28 cellular contexts compared by ENCODE assay signal in the genomic region with DNA sequence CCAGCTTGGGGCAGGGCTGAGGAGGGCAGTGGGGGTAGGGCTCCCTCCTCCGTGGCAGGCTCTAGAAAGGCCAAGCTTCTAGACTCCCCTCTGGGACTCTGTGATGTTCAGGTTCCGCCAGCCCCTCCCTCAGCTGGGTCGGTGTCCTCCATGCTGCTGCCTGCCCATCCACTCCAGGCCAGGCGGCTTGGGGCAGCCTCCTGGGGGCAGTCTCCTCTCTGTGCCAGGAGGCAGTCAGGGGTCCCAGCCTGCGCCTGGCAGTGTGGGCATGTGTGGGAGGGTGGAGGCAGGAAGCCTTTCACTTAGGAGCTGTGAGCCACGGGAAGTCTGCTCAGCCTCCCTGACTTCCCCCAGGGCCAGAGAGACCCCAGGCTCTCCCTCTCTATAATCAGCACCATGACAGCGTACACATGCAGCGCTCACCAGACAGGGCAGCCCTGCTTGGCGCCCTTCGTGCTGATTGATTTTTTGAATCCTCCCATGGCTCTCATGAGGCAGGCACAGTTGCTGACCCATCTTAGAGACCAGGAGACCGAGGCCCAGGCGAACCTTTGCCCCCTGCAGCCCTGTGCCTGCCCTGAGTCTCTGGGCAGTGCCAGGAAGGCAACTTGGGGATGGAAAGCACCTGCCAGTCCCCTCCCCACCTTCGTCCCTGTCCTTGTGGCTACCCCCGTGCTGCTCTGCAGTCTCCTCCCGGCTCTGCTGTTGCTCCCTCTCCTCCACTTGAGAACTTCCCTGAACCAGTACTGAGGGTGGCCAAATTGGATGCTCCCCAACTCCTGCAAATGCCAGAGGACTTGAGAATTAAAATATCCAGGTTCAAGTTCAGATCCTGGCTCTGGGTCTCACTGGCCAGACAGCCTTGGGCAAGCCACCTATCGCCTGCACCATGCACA.
A peak's percentile ranks its signal among the peaks of the same experiment; 100 is the strongest.
DNase-seq lines count a peak whose midpoint lies in the region; ATAC-seq and TF ChIP-seq lines count a peak whose summit lies in the region.
"Had no signal": no experiment of that assay in that cellular context is flagged by ENCODE, and none has a peak within 500 bp of the region (broad histone marks: within the 10 kb centered on the region; RNA-seq: fewer than 3 reads in every experiment).

No MANE protein-coding gene starts in this region.

- H3K4me3 ChIP-seq in breast epithelium (no peak overlapping the region), mammary epithelial cell (replicated peaks in 1 of 3; ENCODE audit: insufficient read depth in 1 of 3, low read depth in 2 of 3, low read length in 3 of 3) (no peak overlapping the region), SK-N-SH (ENCODE audit: low read depth in 2 of 2, low read length in 1 of 2) (no peak overlapping the region), tibial artery (no peak overlapping the region), MM.1S (ENCODE audit: low read length) (no peak overlapping the region)
- H3K4me3 ChIP-seq: lung, vagina had no signal

- H3K9me3 Mint-ChIP-seq in endothelial cell (ENCODE audit: unreplicated experiment), result no peaks in the 10 kb centered on the region
- H3K9me3 Mint-ChIP-seq: activated T-cell treated with anti-CD3 and anti-CD28 coated beads, Interleukin-2, amount 50 U/mL, for 24 hours; neural crest cell; stimulated activated effector memory CD8-positive, alpha-beta T cell treated with anti-CD3 and anti-CD28 coated beads, Interleukin-12 subunit alpha, Interleukin-12 subunit beta, amount 100 ng/mL, for 72 hours had no signal

- TF ChIP-seq RAD21 in SK-N-SH (IDR thresholded peaks at IDR 0.05; ENCODE audit: low read length), result no peak

- H3K79me2 ChIP-seq in mammary epithelial cell (ENCODE audit: insufficient read depth, low read length) (no peaks in the 10 kb centered on the region), SK-N-SH (ENCODE audit: insufficient read depth) (peaks cover 5% of the 10 kb centered on the region; the same call in 1 of the 2 replicates), MM.1S (ENCODE audit: low read length) (no peaks in the 10 kb centered on the region)

- H4K20me1 ChIP-seq in mammary epithelial cell (ENCODE audit: insufficient read depth, low read length), result no peaks in the 10 kb centered on the region
- H4K20me1 ChIP-seq in SK-N-SH (ENCODE audit: insufficient read depth), result peaks cover 2% of the 10 kb centered on the region; the same call in 1 of the 2 replicates
- no peaks in the 10 kb centered on the region for H4K20me1 ChIP-seq in MM.1S (ENCODE audit: insufficient read depth, low read length)

- no peak overlapping the region for H3K4me2 ChIP-seq in mammary epithelial cell (ENCODE audit: insufficient read depth, low read depth, low read length)
- H3K4me2 ChIP-seq in SK-N-SH, result no peak overlapping the region
- no peak overlapping the region for H3K4me2 ChIP-seq in MM.1S (ENCODE audit: low read depth, low read length)

- H3K36me3 Mint-ChIP-seq in endothelial cell (ENCODE audit: low read depth, unreplicated experiment), result peaks cover 11% of the 10 kb centered on the region
- H3K36me3 Mint-ChIP-seq: activated naive CD8-positive, alpha-beta T cell treated with anti-CD3 and anti-CD28 coated beads, Interleukin-2, amount 10 ng/mL, durations not matched to agents 7 days and 5 days; CD4-positive, alpha-beta memory T cell; stimulated activated effector memory CD8-positive, alpha-beta T cell treated with anti-CD3 and anti-CD28 coated beads, Interleukin-12 subunit alpha, Interleukin-12 subunit beta, amount 100 ng/mL, for 72 hours had no signal

- CTCF ChIA-PET in mammary epithelial cell (lab: Charles Lee; ENCODE audit: low non-redundant PET) (no interaction called here), SK-N-SH (lab: Yijun Ruan, JAX) (interaction anchor here (0.8 to 3.7 kb wide), 9 partner anchors 9 to 185 kb away, joined by 3 to 30 read pairs (median 4); no protein-coding TSS in a partner anchor)

- H3K9me2 ChIP-seq in SK-N-SH (no peaks in the 10 kb centered on the region), MM.1S (replicated peaks; ENCODE audit: insufficient read depth, low read length) (no peaks in the 10 kb centered on the region)

- H3K36me3 ChIP-seq in breast epithelium, result no peaks in the 10 kb centered on the region
- H3K36me3 ChIP-seq in mammary epithelial cell (ENCODE audit: insufficient read depth, low read length), result no peaks in the 10 kb centered on the region
- H3K36me3 ChIP-seq in SK-N-SH (replicated peaks in 1 of 2; ENCODE audit: control insufficient read depth in 1 of 2, insufficient read depth in 2 of 2, low read length in 1 of 2), result no peaks in the 10 kb centered on the region
- no peaks in the 10 kb centered on the region for H3K36me3 ChIP-seq in tibial artery
- H3K36me3 ChIP-seq in MM.1S (replicated peaks; ENCODE audit: insufficient read depth, low read length), result no peaks in the 10 kb centered on the region
- H3K36me3 ChIP-seq: vagina had no signal

- DNase-seq in breast epithelium (ENCODE audit: low spot score in 2 of 2) (no peak), mammary epithelial cell (no peak), SK-N-SH (no peak), endothelial cell (ENCODE audit: low spot score) (no peak), tibial artery (no peak), MM.1S (no peak)
- DNase-seq: activated CD4-positive, alpha-beta T cell treated with anti-CD3 and anti-CD28 coated beads, Interleukin-2, amount 10 ng/mL, durations not matched to agents 24 days and 14 days; activated gamma-delta T cell; activated naive CD8-positive, alpha-beta T cell treated with anti-CD3 and anti-CD28 coated beads, Interleukin-2, amount 10 ng/mL, durations not matched to agents 7 days and 5 days; activated T-cell treated with anti-CD3 and anti-CD28 coated beads, Interleukin-2, amount 50 U/mL, for 24 hours; CD4-positive, alpha-beta memory T cell; DMS 273 treated with DMSO at 0.1 percent for 48 hours; glutamatergic neuron; GOT3; NCI-H1105 treated with DMSO at 0.1 percent for 48 hours; NCI-H2029 treated with DMSO at 0.1 percent for 48 hours; stimulated activated CD4-positive, alpha-beta T cell treated with anti-CD3 and anti-CD28 coated beads, Interleukin-12 subunit alpha, Interleukin-12 subunit beta, amount 100 ng/mL, for 4 hours; stimulated activated CD4-positive, alpha-beta T cell treated with anti-CD3 and anti-CD28 coated beads, Interleukin-4, amount 100 ng/mL, for 1 hour; T-helper 17 cell had no signal

- dilution Hi-C loops in mammary epithelial cell (cut with HindIII; ENCODE audit: low sequenced_read_pairs), result no loop called here

- H3K9ac ChIP-seq in mammary epithelial cell (ENCODE audit: insufficient read depth, low read length) (no peak overlapping the region), SK-N-SH (no peak overlapping the region), MM.1S (ENCODE audit: low read length) (no peak overlapping the region)
- H3K9ac ChIP-seq: parathyroid adenoma had no signal

- no peak for ATAC-seq in HG03520 (IDR thresholded peaks at IDR 0.05; ENCODE audit: unreplicated experiment)
- no peak for ATAC-seq in HG02973 (IDR thresholded peaks at IDR 0.05; ENCODE audit: unreplicated experiment)
- ATAC-seq: stimulated activated effector memory CD8-positive, alpha-beta T cell treated with anti-CD3 and anti-CD28 coated beads, Interleukin-12 subunit alpha, Interleukin-12 subunit beta, amount 100 ng/mL, for 72 hours; T-helper 17 cell had no signal

- no peak for TF ChIP-seq EP300 in SK-N-SH (IDR thresholded peaks at IDR 0.05; ENCODE audit: borderline replicate concordance in 1 of 2, low read depth in 1 of 2, low read length in 1 of 2)

- H3K27me3 ChIP-seq in breast epithelium (no peaks in the 10 kb centered on the region), mammary epithelial cell (ENCODE audit: insufficient read depth, low read length) (no peaks in the 10 kb centered on the region), SK-N-SH (ENCODE audit: insufficient read depth) (no peaks in the 10 kb centered on the region), tibial artery (no peaks in the 10 kb centered on the region), MM.1S (replicated peaks; ENCODE audit: insufficient read depth, low read length) (peaks cover 53% of the 10 kb centered on the region)
- H3K27me3 ChIP-seq: vagina had no signal

- peak overlapping the region; percentile 80 for H3K27ac Mint-ChIP-seq in endothelial cell (ENCODE audit: unreplicated experiment)
- H3K27ac Mint-ChIP-seq: activated CD4-positive, alpha-beta T cell treated with anti-CD3 and anti-CD28 coated beads, Interleukin-2, amount 10 ng/mL, durations not matched to agents 24 days and 14 days; activated naive CD8-positive, alpha-beta T cell treated with anti-CD3 and anti-CD28 coated beads, Interleukin-2, amount 10 ng/mL, durations not matched to agents 7 days and 5 days; activated T-cell treated with anti-CD3 and anti-CD28 coated beads, Interleukin-2, amount 50 U/mL, for 24 hours; CD4-positive, alpha-beta memory T cell; stimulated activated effector memory CD8-positive, alpha-beta T cell treated with anti-CD3 and anti-CD28 coated beads, Interleukin-12 subunit alpha, Interleukin-12 subunit beta, amount 100 ng/mL, for 72 hours; T-helper 17 cell had no signal

- TF ChIP-seq POLR2A in breast epithelium (IDR thresholded peaks at IDR 0.05), result no peak

- POLR2A ChIA-PET in SK-N-SH (lab: Yijun Ruan, JAX), result interaction anchor here (0.7 to 1.9 kb wide), 2 partner anchors 11 to 30 kb away, joined by 3 to 7 read pairs; no protein-coding TSS in a partner anchor

- 89% methylated on average over 10 of the region's 16 CpGs for WGBS in mammary epithelial cell (ENCODE audit: low coverage, missing lambda C conversion rate)
- 94% methylated on average over 10 of the region's 16 CpGs for WGBS in SK-N-SH (ENCODE audit: low lambda C conversion rate)

- H3K27me3 Mint-ChIP-seq in endothelial cell (ENCODE audit: unreplicated experiment), result peaks cover 12% of the 10 kb centered on the region

- in situ Hi-C loops in mammary epithelial cell (cut with MboI; ENCODE audit: low sequenced_read_pairs in 2 of 2), result no loop called here

- H3K27ac ChIP-seq in breast epithelium, result peak overlapping the region; percentile 67 to 83
- no peak overlapping the region for H3K27ac ChIP-seq in mammary epithelial cell (ENCODE audit: insufficient read depth, low read depth, low read length)
- H3K27ac ChIP-seq in SK-N-SH (ENCODE audit: low read depth in 2 of 2, low read length in 1 of 2), result peak overlapping the region in 1 of 2 experiments; percentile 99; a peak in 2 of 4 replicates
- H3K27ac ChIP-seq in tibial artery, result peak overlapping the region; percentile 73 to 81
- no peak overlapping the region for H3K27ac ChIP-seq in MM.1S (ENCODE audit: low read length)
- H3K27ac ChIP-seq: 22Rv1, parathyroid adenoma, vagina, VCaP had no signal

- intact Hi-C loops in breast epithelium (cut with DNase I; ENCODE audit: low total_unique reads), result no loop called here
- intact Hi-C loops in mammary epithelial cell (cut with micrococcal nuclease), result no loop called here
- intact Hi-C loops in tibial artery (cut with DNase I; ENCODE audit: low total_unique reads), result no loop called here

- TF ChIP-seq CTCF in breast epithelium (IDR thresholded peaks at IDR 0.05), result no peak
- no peak for TF ChIP-seq CTCF in mammary epithelial cell (conservative IDR thresholded peaks at IDR 0.05 in 1 of 2, IDR thresholded peaks at IDR 0.05 in 1 of 2; ENCODE audit: extremely low read depth in 1 of 2, insufficient read depth in 1 of 2, low read depth in 1 of 2, low read length in 2 of 2)
- TF ChIP-seq CTCF in SK-N-SH (IDR thresholded peaks at IDR 0.05), result no peak
- no peak for TF ChIP-seq CTCF in endothelial cell (IDR thresholded peaks at IDR 0.05; ENCODE audit: unreplicated experiment)
- no peak for TF ChIP-seq CTCF in tibial artery (IDR thresholded peaks at IDR 0.05)
- TF ChIP-seq CTCF in MM.1S (IDR thresholded peaks at IDR 0.05; ENCODE audit: low read length), result no peak

- no peak overlapping the region for H3K4me3 Mint-ChIP-seq in endothelial cell (ENCODE audit: unreplicated experiment)
- H3K4me3 Mint-ChIP-seq: activated CD4-positive, alpha-beta T cell treated with anti-CD3 and anti-CD28 coated beads, Interleukin-2, amount 10 ng/mL, durations not matched to agents 24 days and 14 days; activated naive CD8-positive, alpha-beta T cell treated with anti-CD3 and anti-CD28 coated beads, Interleukin-2, amount 10 ng/mL, durations not matched to agents 7 days and 5 days; activated T-cell treated with anti-CD3 and anti-CD28 coated beads, Interleukin-2, amount 50 U/mL, for 24 hours; neural crest cell; stimulated activated effector memory CD8-positive, alpha-beta T cell treated with anti-CD3 and anti-CD28 coated beads, Interleukin-12 subunit alpha, Interleukin-12 subunit beta, amount 100 ng/mL, for 72 hours; T-helper 17 cell had no signal

- BruUV-seq in mammary epithelial cell (replicated peaks; lab: Mats Ljungman, UMichigan), result no TSS peak

- H2AFZ ChIP-seq in mammary epithelial cell (ENCODE audit: low read depth, low read length) (no peak overlapping the region), SK-N-SH (ENCODE audit: low read depth) (no peak overlapping the region), MM.1S (ENCODE audit: low read length) (no peak overlapping the region)
- H2AFZ ChIP-seq: parathyroid adenoma had no signal

- H3K4me1 ChIP-seq in breast epithelium (peaks cover 12 to 25% of the 10 kb centered on the region in 2 donors), mammary epithelial cell (ENCODE audit: insufficient read depth, low read length) (peaks cover 11% of the 10 kb centered on the region), SK-N-SH (ENCODE audit: control insufficient read depth in 1 of 2, insufficient read depth in 2 of 2, low read depth in 1 of 2, low read length in 1 of 2) (peaks cover 9 to 97% of the 10 kb centered on the region in 2 experiments; a peak in 3 of 4 replicates), tibial artery (peaks cover 0 to 67% (median 47%) of the 10 kb centered on the region in 4 donors), MM.1S (ENCODE audit: low read length) (no peaks in the 10 kb centered on the region)

- H3K4me1 Mint-ChIP-seq in endothelial cell (ENCODE audit: unreplicated experiment), result peaks cover 17% of the 10 kb centered on the region
- H3K4me1 Mint-ChIP-seq: activated CD4-positive, alpha-beta T cell treated with anti-CD3 and anti-CD28 coated beads, Interleukin-2, amount 10 ng/mL, durations not matched to agents 24 days and 14 days; stimulated activated effector memory CD8-positive, alpha-beta T cell treated with anti-CD3 and anti-CD28 coated beads, Interleukin-12 subunit alpha, Interleukin-12 subunit beta, amount 100 ng/mL, for 72 hours had no signal

- H3F3A ChIP-seq in SK-N-SH (replicated peaks; ENCODE audit: insufficient read depth), result no peaks in the 10 kb centered on the region
- H3F3A ChIP-seq in MM.1S (ENCODE audit: insufficient read depth, low read length), result no peaks in the 10 kb centered on the region

- H3K9me3 ChIP-seq in breast epithelium, result no peaks in the 10 kb centered on the region
- no peaks in the 10 kb centered on the region for H3K9me3 ChIP-seq in mammary epithelial cell (replicated peaks; ENCODE audit: insufficient read depth, low read length)
- H3K9me3 ChIP-seq in SK-N-SH, result no peaks in the 10 kb centered on the region
- no peaks in the 10 kb centered on the region for H3K9me3 ChIP-seq in tibial artery
- no peaks in the 10 kb centered on the region for H3K9me3 ChIP-seq in MM.1S (replicated peaks; ENCODE audit: insufficient read depth, low read length)
- H3K9me3 ChIP-seq: vagina had no signal

Comparison
In these comparisons a context has a peak if more than half of its experiments do, and no peak if none do; other contexts are left out.
1. H3K27ac ChIP-seq: peak in breast epithelium (2 of 2) and tibial artery (2 of 2); none in mammary epithelial cell (single experiment) and MM.1S (single experiment).